12 cellular contexts compared by ENCODE assay signal in the genomic region with DNA sequence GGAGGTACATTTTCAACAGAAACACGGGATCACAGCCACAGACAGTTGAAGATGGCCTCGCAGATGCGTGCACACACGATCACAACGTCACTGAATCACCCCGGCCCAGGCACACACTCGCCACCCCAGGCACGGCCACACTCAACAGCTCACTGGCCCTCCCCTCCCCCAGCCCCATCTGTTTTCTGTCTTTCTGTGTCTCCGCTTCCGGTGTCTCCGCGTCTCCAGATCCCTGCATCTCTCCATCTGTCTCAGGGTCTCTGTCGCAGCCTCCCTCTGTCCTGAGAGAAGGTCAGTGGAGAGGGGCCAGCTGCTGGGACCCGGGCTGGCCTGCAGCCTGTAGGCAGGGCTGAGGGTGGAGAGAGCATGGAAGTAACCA. TPM values are rescaled to one million over a fixed set of nuclear protein-coding genes. Genes with fewer than 3 reads are reported as not detected.
A peak's percentile ranks its signal among the peaks of the same experiment; 100 is the strongest.
DNase-seq lines count a peak whose midpoint lies in the region; ATAC-seq lines count a peak whose summit lies in the region.
"Had no signal": no experiment of that assay in that cellular context is flagged by ENCODE, and none has a peak within 500 bp of the region (broad histone marks: within the 10 kb centered on the region; RNA-seq: fewer than 3 reads in every experiment).

No MANE protein-coding gene starts in this region.

- H3K9me3 Mint-ChIP-seq in activated naive CD4-positive, alpha-beta T cell treated with anti-CD3 and anti-CD28 coated beads, Interleukin-2, amount 50 U/mL, for 72 hours = no peaks in the 10 kb centered on the region

- DNase-seq in COLO668 (lab: John Stamatoyannopoulos, UW; ENCODE audit: unreplicated experiment) (peak; percentile 40), NCI-H82 (lab: John Stamatoyannopoulos, UW) (peak; percentile 99), NCI-H2107 (lab: John Stamatoyannopoulos, UW) (no peak)
- DNase-seq in activated naive CD4-positive, alpha-beta T cell treated with anti-CD3 and anti-CD28 coated beads, Interleukin-2, amount 50 U/mL, for 72 hours (ENCODE audit: low spot score in 2 of 2) = no peak
- DNase-seq: activated CD4-positive, CD25-positive, alpha-beta regulatory T cell; effector CD8-positive, alpha-beta T cell; right lobe of liver had no signal

- peaks cover 0 to 15% of the 10 kb centered on the region in 2 donors for H3K36me3 Mint-ChIP-seq in activated naive CD4-positive, alpha-beta T cell treated with anti-CD3 and anti-CD28 coated beads, Interleukin-2, amount 50 U/mL, for 72 hours

- H3K27me3 ChIP-seq in iPS-18a (ENCODE audit: control insufficient read depth, insufficient read depth, low read length) = peaks cover 77% of the 10 kb centered on the region

- H3K4me1 ChIP-seq in ES-I3 (ENCODE audit: insufficient read depth, low read length) (no peaks in the 10 kb centered on the region; the same call in 1 of the 2 replicates), iPS-18a (ENCODE audit: control insufficient read depth, low read depth, low read length) (peaks cover 8% of the 10 kb centered on the region)
- H3K4me1 ChIP-seq: right lobe of liver had no signal

- no peak for ATAC-seq in HG02571 (IDR thresholded peaks at IDR 0.05; ENCODE audit: unreplicated experiment)
- no peak for ATAC-seq in activated naive CD4-positive, alpha-beta T cell treated with anti-CD3 and anti-CD28 coated beads, Interleukin-2, amount 50 U/mL, for 72 hours
- no peak for ATAC-seq in GM18873 (IDR thresholded peaks at IDR 0.05; ENCODE audit: low FRiP score, unreplicated experiment)

- H3K36me3 ChIP-seq in ES-I3 (ENCODE audit: insufficient read depth, low read length) (no peaks in the 10 kb centered on the region; the same call in 1 of the 2 replicates), iPS-18a (ENCODE audit: control insufficient read depth, low read depth, low read length) (peaks cover 2% of the 10 kb centered on the region)
- H3K36me3 ChIP-seq: right lobe of liver, vagina had no signal

- H3K9ac ChIP-seq in ES-I3 (ENCODE audit: low read depth, low read length) (peak overlapping the region; percentile 40; the same call in 1 of the 2 replicates), iPS-18a (ENCODE audit: low read length) (no peak overlapping the region)

- no peaks in the 10 kb centered on the region for H3K9me3 ChIP-seq in ES-I3 (ENCODE audit: control insufficient read depth, insufficient read depth, low read length)
- no peaks in the 10 kb centered on the region for H3K9me3 ChIP-seq in iPS-18a (ENCODE audit: control insufficient read depth, low read depth, low read length)
- H3K9me3 ChIP-seq: right lobe of liver, vagina had no signal

- H3K27ac Mint-ChIP-seq in activated naive CD4-positive, alpha-beta T cell treated with anti-CD3 and anti-CD28 coated beads, Interleukin-2, amount 50 U/mL, for 72 hours = no peak overlapping the region

- H3K4me3 ChIP-seq in iPS-18a (ENCODE audit: low read length) = peak overlapping the region; percentile 19
- H3K4me3 ChIP-seq: right lobe of liver, vagina had no signal

- H3K27ac ChIP-seq in iPS-18a (ENCODE audit: low read length) = no peak overlapping the region
- H3K27ac ChIP-seq: right lobe of liver, vagina had no signal

RNA-seq across cellular contexts. Expression of gene ATP1A3, which starts 3.8 kb away (rescaled TPM):
- total RNA-seq in activated naive CD4-positive, alpha-beta T cell treated with anti-CD3 and anti-CD28 coated beads, Interleukin-2, amount 50 U/mL, for 72 hours = 1 to 10 TPM; 2.0 to 4.0 TPM

RNA-seq across cellular contexts. Expression of gene RABAC1, which starts 38.7 kb away (rescaled TPM):
- 10 to 100 TPM; 39.8 to 46.0 TPM for total RNA-seq in activated naive CD4-positive, alpha-beta T cell treated with anti-CD3 and anti-CD28 coated beads, Interleukin-2, amount 50 U/mL, for 72 hours

Comparison
In these comparisons a context has a peak if more than half of its experiments do, and no peak if none do; other contexts are left out.
1. DNase-seq: peak in COLO668 (single experiment) and NCI-H82 (single experiment); none in NCI-H2107 (single experiment) and activated naive CD4-positive, alpha-beta T cell treated with anti-CD3 and anti-CD28 coated beads, Interleukin-2, amount 50 U/mL, for 72 hours (0 of 2).